In genomic region chr10:30493609-30494530, GRCh38 we compare ENCODE assay signal across 1 cellular context.
A peak's percentile ranks its signal among the peaks of the same experiment; 100 is the strongest.
TF ChIP-seq lines count a peak whose summit lies in the region.

No MANE protein-coding gene starts in this region.

TF ChIP-seq in HepG2, 621 proteins besides CTCF, POLR2A, EP300 and RAD21 (continued from another document):
- TF ChIP-seq FOSL1 (CRISPR knock-in tag; IDR thresholded peaks at IDR 0.05; ENCODE audit: borderline replicate concordance) (no peak), FOSL2 (CRISPR knock-in tag; IDR thresholded peaks at IDR 0.05) (peak; percentile 26; the same call in 1 of the 2 replicates), YEATS4 (CRISPR knock-in tag; IDR thresholded peaks at IDR 0.05; ENCODE audit: borderline replicate concordance) (no peak), PRDM15 (CRISPR knock-in tag; IDR thresholded peaks at IDR 0.05) (no peak), ZNF660 (CRISPR knock-in tag; IDR thresholded peaks at IDR 0.05; ENCODE audit: borderline replicate concordance, low read depth) (no peak), CHCHD3 (CRISPR knock-in tag; IDR thresholded peaks at IDR 0.05) (no peak), XRCC5 (optimal IDR thresholded peaks at IDR 0.05; ENCODE audit: low read length) (peak; percentile 35), SALL1 (CRISPR knock-in tag; IDR thresholded peaks at IDR 0.05) (no peak), ZNF674 (CRISPR knock-in tag; IDR thresholded peaks at IDR 0.05; ENCODE audit: low read depth) (no peak), E2F1 (CRISPR knock-in tag; IDR thresholded peaks at IDR 0.05) (no peak), ZBTB21 (CRISPR knock-in tag; IDR thresholded peaks at IDR 0.05) (peak; percentile 55), TP53 (CRISPR knock-in tag; conservative IDR thresholded peaks at IDR 0.05) (no peak), ONECUT2 (CRISPR knock-in tag; IDR thresholded peaks at IDR 0.05) (no peak), ZBTB40 (IDR thresholded peaks at IDR 0.05) (no peak), ZBTB40 (CRISPR knock-in tag; IDR thresholded peaks at IDR 0.05) (no peak), CEBPB (IDR thresholded peaks at IDR 0.05; ENCODE audit: borderline replicate concordance, low read depth, low read length) (peak; percentile 73; the same call in 1 of the 2 replicates)
